In the genomic region with DNA sequence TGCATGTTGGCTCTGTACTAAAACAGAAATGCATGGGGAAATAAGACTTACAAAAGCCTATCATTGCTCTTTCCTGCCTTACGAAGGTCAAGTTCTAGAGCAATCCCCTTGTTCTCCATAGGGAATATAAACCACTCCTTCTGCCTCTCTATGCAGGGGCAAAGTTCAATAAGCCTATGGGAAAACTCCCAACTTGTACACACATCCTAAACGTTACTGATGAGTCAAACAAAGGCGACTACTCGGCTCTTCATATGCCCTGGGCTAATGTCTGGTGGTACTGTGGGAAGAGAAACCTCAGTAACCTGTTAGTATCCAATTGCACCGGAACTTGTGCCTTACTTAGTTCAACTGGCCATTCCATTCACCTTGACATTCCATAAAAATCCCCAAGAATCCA, we compare ENCODE assay signal across 22 cellular contexts. TPM values are rescaled to one million over a fixed set of nuclear protein-coding genes. Genes with fewer than 3 reads are reported as not detected.
DNase-seq lines count a peak whose midpoint lies in the region; ATAC-seq and TF ChIP-seq lines count a peak whose summit lies in the region.
"Had no signal": no experiment of that assay in that cellular context is flagged by ENCODE, and none has a peak within 500 bp of the region (broad histone marks: within the 10 kb centered on the region; RNA-seq: fewer than 3 reads in every experiment).

No MANE protein-coding gene starts in this region.

- CTCF ChIA-PET in mammary epithelial cell (lab: Charles Lee; ENCODE audit: low non-redundant PET), result interaction anchor here (1.6 kb wide), 1 partner anchor 224 kb away, joined by 8 read pairs; no protein-coding TSS in a partner anchor
- CTCF ChIA-PET in MCF 10A (lab: Yijun Ruan, JAX), result interaction anchor here (0.6 to 5.8 kb wide), 16 partner anchors 10 to 415 kb away, joined by 3 to 111 read pairs (median 4); no protein-coding TSS in a partner anchor

- peak overlapping the region; percentile 31 for H2AFZ ChIP-seq in mammary epithelial cell (ENCODE audit: low read depth, low read length)
- H2AFZ ChIP-seq: GM23338 had no signal

- in situ Hi-C loops in mammary epithelial cell (cut with MboI; ENCODE audit: low sequenced_read_pairs in 2 of 2), result no loop called here

- no peak overlapping the region for H3K9ac ChIP-seq in mammary epithelial cell (ENCODE audit: insufficient read depth, low read length)

- H4K20me1 ChIP-seq in mammary epithelial cell (ENCODE audit: insufficient read depth, low read length), result no peaks in the 10 kb centered on the region

- TF ChIP-seq CTCF in mammary epithelial cell (conservative IDR thresholded peaks at IDR 0.05 in 1 of 2, IDR thresholded peaks at IDR 0.05 in 1 of 2; ENCODE audit: extremely low read depth in 1 of 2, insufficient read depth in 1 of 2, low read depth in 1 of 2, low read length in 2 of 2) (no peak), MCF 10A (IDR thresholded peaks at IDR 0.05; ENCODE audit: unreplicated experiment) (no peak), left lung (IDR thresholded peaks at IDR 0.05) (no peak)

- H3K27me3 Mint-ChIP-seq in MCF 10A (ENCODE audit: insufficient read depth, unreplicated experiment), result no peaks in the 10 kb centered on the region

- 35% methylated on average over 5 of the region's 5 CpGs for WGBS in mammary epithelial cell (ENCODE audit: low coverage, missing lambda C conversion rate)

- H3K27ac ChIP-seq in mammary epithelial cell (ENCODE audit: insufficient read depth, low read depth, low read length) (peak overlapping the region; percentile 30), left lung (no peak overlapping the region)
- H3K27ac ChIP-seq: 22Rv1, Peyer's patch had no signal

- DNase-seq in mammary epithelial cell, result no peak
- DNase-seq in MCF 10A (ENCODE audit: unreplicated experiment), result no peak
- DNase-seq in SW480 (ENCODE audit: low spot score), result peak; percentile 81
- peak; percentile 46 for DNase-seq in islet precursor cell
- no peak for DNase-seq in stimulated activated CD4-positive, alpha-beta T cell treated with anti-CD3 and anti-CD28 coated beads, Interleukin-12 subunit alpha, Interleukin-12 subunit beta, amount 100 ng/mL, for 4 hours
- no peak for DNase-seq in left lung
- DNase-seq: COR-L47, IMR-90, NCI-H1092 treated with DMSO at 0.1 percent for 48 hours, NCI-H2081, Peyer's patch had no signal

- H3K27me3 ChIP-seq in mammary epithelial cell (ENCODE audit: insufficient read depth, low read length) (no peaks in the 10 kb centered on the region), left lung (no peaks in the 10 kb centered on the region)
- H3K27me3 ChIP-seq: Peyer's patch had no signal

- H3K36me3 ChIP-seq in mammary epithelial cell (ENCODE audit: insufficient read depth, low read length), result peaks cover 3% of the 10 kb centered on the region
- H3K36me3 ChIP-seq in left lung, result no peaks in the 10 kb centered on the region
- H3K36me3 ChIP-seq: Peyer's patch had no signal

- H3K4me3 ChIP-seq in mammary epithelial cell (replicated peaks in 1 of 3; ENCODE audit: insufficient read depth in 1 of 3, low read depth in 2 of 3, low read length in 3 of 3), result no peak overlapping the region
- no peak overlapping the region for H3K4me3 ChIP-seq in left lung
- H3K4me3 ChIP-seq: GM12878, GM23338, Peyer's patch had no signal

- H3K4me1 ChIP-seq in mammary epithelial cell (ENCODE audit: insufficient read depth, low read length) (peaks cover 30% of the 10 kb centered on the region), left lung (no peaks in the 10 kb centered on the region)
- H3K4me1 ChIP-seq: Peyer's patch had no signal

- H3K79me2 ChIP-seq in mammary epithelial cell (ENCODE audit: insufficient read depth, low read length), result peaks cover 30% of the 10 kb centered on the region

- ATAC-seq in left lung (no peak), HG02623 (IDR thresholded peaks at IDR 0.05; ENCODE audit: unreplicated experiment) (no peak), HG03108 (IDR thresholded peaks at IDR 0.05; ENCODE audit: unreplicated experiment) (no peak)
- ATAC-seq: GM12878, GM23338, Right ventricle myocardium inferior had no signal

- POLR2A ChIA-PET in MCF 10A (lab: Yijun Ruan, JAX), result interaction anchor here (0.5 to 2.2 kb wide), 5 partner anchors 69 to 249 kb away, joined by 3 to 24 read pairs (median 5); no protein-coding TSS in a partner anchor

- H3K4me1 Mint-ChIP-seq in MCF 10A (ENCODE audit: insufficient read depth, unreplicated experiment), result peaks cover 9% of the 10 kb centered on the region
- H3K4me1 Mint-ChIP-seq: CD14-positive monocyte had no signal

- H3K9me3 Mint-ChIP-seq in MCF 10A (ENCODE audit: unreplicated experiment), result peaks cover 10% of the 10 kb centered on the region

- H3K4me3 Mint-ChIP-seq in MCF 10A (ENCODE audit: unreplicated experiment), result no peak overlapping the region
- H3K4me3 Mint-ChIP-seq: CD14-positive monocyte, GM23338 had no signal

- no peak overlapping the region for H3K27ac Mint-ChIP-seq in MCF 10A (ENCODE audit: low read depth, unreplicated experiment)
- H3K27ac Mint-ChIP-seq: CD14-positive monocyte, GM23338 had no signal

- intact Hi-C loops in mammary epithelial cell (cut with micrococcal nuclease) (loop anchor here (1.0 to 10.0 kb wide), 3 partner anchors 69 to 251 kb away; no protein-coding TSS in a partner anchor), MCF 10A (cut with micrococcal nuclease) (loop anchor here (1.0 to 10.0 kb wide), 5 partner anchors 69 to 254 kb away; no protein-coding TSS in a partner anchor), left lung (cut with DNase I) (no loop called here)

- no peak overlapping the region for H3K4me2 ChIP-seq in mammary epithelial cell (ENCODE audit: insufficient read depth, low read depth, low read length)
- H3K4me2 ChIP-seq: GM23338 had no signal

- H3K9me3 ChIP-seq in mammary epithelial cell (replicated peaks; ENCODE audit: insufficient read depth, low read length) (peaks cover 3% of the 10 kb centered on the region), left lung (peaks cover 0 to 14% of the 10 kb centered on the region in 2 donors)

- peaks cover 6% of the 10 kb centered on the region for H3K36me3 Mint-ChIP-seq in MCF 10A (ENCODE audit: insufficient read depth, unreplicated experiment)
- H3K36me3 Mint-ChIP-seq: CD14-positive monocyte had no signal

- dilution Hi-C loops in mammary epithelial cell (cut with HindIII; ENCODE audit: low sequenced_read_pairs), result no loop called here

- BruUV-seq in mammary epithelial cell (replicated peaks; lab: Mats Ljungman, UMichigan), result no TSS peak
- no TSS peak for BruUV-seq in MCF 10A (replicated peaks; lab: Mats Ljungman, UMichigan)

RNA-seq across cellular contexts. Expression of a gene that starts 32.7 kb away (rescaled TPM):
- total RNA-seq in mammary epithelial cell (10 to 100 TPM in 1 of 2 donors, under 1 TPM in 1; 0.50 to 34.0 TPM), MCF 10A (2022) (0.05 and 0.54 TPM in 2 replicates), left lung (under 1 TPM; 0.16 to 0.26 TPM)
- 8.9 TPM for polyA plus RNA-seq in mammary epithelial cell
- polyA minus RNA-seq in mammary epithelial cell, result 17.8 TPM
- total RNA-seq: GM12878, HT1080, IMR-90, NCI-H460, Peyer's patch, Right ventricle myocardium inferior, SK-MEL-5 had no signal
- polyA plus RNA-seq: AG04450, CD14-positive monocyte, GM12878, IMR-90 had no signal

Comparison
In these comparisons a context has a peak if more than half of its experiments do, and no peak if none do; other contexts are left out.
1. DNase-seq: peak in SW480 (single experiment) and islet precursor cell (single experiment); none in mammary epithelial cell (single experiment), MCF 10A (single experiment), stimulated activated CD4-positive, alpha-beta T cell treated with anti-CD3 and anti-CD28 coated beads, Interleukin-12 subunit alpha, Interleukin-12 subunit beta, amount 100 ng/mL, for 4 hours (single experiment) and left lung (0 of 2).
2. intact Hi-C loops: an anchor here in mammary epithelial cell (1.0 to 10.0 kb wide) and MCF 10A (1.0 to 10.0 kb wide); none called in left lung.